Comparison of ENCODE assay signal across 38 cellular contexts in genomic region chr7:128040205-128040604, GRCh38. TPM values are rescaled to one million over a fixed set of nuclear protein-coding genes. Genes with fewer than 3 reads are reported as not detected.
"Had no signal": no experiment of that assay in that cellular context is flagged by ENCODE, and none has a peak within 500 bp of the region (broad histone marks: within the 10 kb centered on the region; RNA-seq: fewer than 3 reads in every experiment).

No MANE protein-coding gene starts in this region.

- H3K4me3 Mint-ChIP-seq: activated naive CD4-positive, alpha-beta T cell treated with anti-CD3 and anti-CD28 coated beads for 36 hours; activated naive CD4-positive, alpha-beta T cell treated with anti-CD3 and anti-CD28 coated beads, Interleukin-2, amount 10 ng/mL, durations not matched to agents 7 days and 5 days; activated naive CD4-positive, alpha-beta T cell treated with anti-CD3 and anti-CD28 coated beads, Interleukin-2, amount 50 U/mL, for 24 hours; activated naive CD8-positive, alpha-beta T cell; activated naive CD8-positive, alpha-beta T cell treated with anti-CD3 and anti-CD28 coated beads for 36 hours; activated naive CD8-positive, alpha-beta T cell treated with anti-CD3 and anti-CD28 coated beads, Interleukin-2, amount 10 ng/mL, durations not matched to agents 7 days and 5 days; activated naive CD8-positive, alpha-beta T cell treated with anti-CD3 and anti-CD28 coated beads, Interleukin-2, amount 50 U/mL, for 24 hours; activated T-cell treated with anti-CD3 and anti-CD28 coated beads, Interleukin-2, amount 50 U/mL, for 24 hours; activated T-cell treated with anti-CD3 and anti-CD28 coated beads, Interleukin-2, amount 50 U/mL, for 4 hours; activated T-cell treated with anti-CD3 and anti-CD28 coated beads, Interleukin-2, amount 50 U/mL, for 72 hours; activated T-helper 1 cell treated with anti-CD3 and anti-CD28 coated beads, Interleukin-12 subunit alpha, Interleukin-12 subunit beta, Interleukin-2, Interleukin-4 antibody, amounts not matched to agents 30 ng/mL and 10 ng/mL and 1 ng/mL, durations not matched to agents 14 hours and 24 hours and 36 hours; activated T-helper 17 cell treated with anti-CD3 and anti-CD28 coated beads, Interleukin-2, amount 50 U/mL, for 72 hours; central memory CD8-positive, alpha-beta T cell had no signal

- H3K36me3 ChIP-seq: adrenal gland, ascending aorta, breast epithelium, cardiac muscle cell had no signal

- H3K9me3 Mint-ChIP-seq: activated naive CD4-positive, alpha-beta T cell treated with anti-CD3 and anti-CD28 coated beads for 36 hours; activated naive CD4-positive, alpha-beta T cell treated with anti-CD3 and anti-CD28 coated beads, Interleukin-2, amount 10 ng/mL, durations not matched to agents 7 days and 5 days; activated naive CD4-positive, alpha-beta T cell treated with anti-CD3 and anti-CD28 coated beads, Interleukin-2, amount 50 U/mL, for 24 hours; activated naive CD4-positive, alpha-beta T cell treated with anti-CD3 and anti-CD28 coated beads, Interleukin-2, amount 50 U/mL, for 72 hours; activated naive CD8-positive, alpha-beta T cell treated with anti-CD3 and anti-CD28 coated beads for 36 hours; activated naive CD8-positive, alpha-beta T cell treated with anti-CD3 and anti-CD28 coated beads, Interleukin-2, amount 10 ng/mL, durations not matched to agents 7 days and 5 days; activated naive CD8-positive, alpha-beta T cell treated with anti-CD3 and anti-CD28 coated beads, Interleukin-2, amount 50 U/mL, for 24 hours; activated T-cell treated with anti-CD3 and anti-CD28 coated beads, Interleukin-2, amount 50 U/mL, for 24 hours; activated T-cell treated with anti-CD3 and anti-CD28 coated beads, Interleukin-2, amount 50 U/mL, for 4 hours; activated T-cell treated with anti-CD3 and anti-CD28 coated beads, Interleukin-2, amount 50 U/mL, for 72 hours; activated T-helper 1 cell treated with anti-CD3 and anti-CD28 coated beads, Interleukin-12 subunit alpha, Interleukin-12 subunit beta, Interleukin-2, Interleukin-4 antibody, amounts not matched to agents 30 ng/mL and 10 ng/mL and 1 ng/mL, durations not matched to agents 14 hours and 24 hours and 36 hours; activated T-helper 17 cell treated with anti-CD3 and anti-CD28 coated beads, Interleukin-2, amount 50 U/mL, for 72 hours; activated T-helper 2 cell treated with anti-CD3 and anti-CD28 coated beads, Interferon-gamma antibody, Interleukin-2, Interleukin-4, amounts not matched to agents 10 μg/mL and 5 μg/mL and 100 μg/mL, durations not matched to agents 14 hours and 24 hours and 36 hours; brain; central memory CD8-positive, alpha-beta T cell had no signal

- H3K4me1 ChIP-seq: ascending aorta, breast epithelium had no signal

- H3K27me3 Mint-ChIP-seq: activated naive CD4-positive, alpha-beta T cell treated with anti-CD3 and anti-CD28 coated beads, Interleukin-2, amount 10 ng/mL, durations not matched to agents 7 days and 5 days; activated naive CD4-positive, alpha-beta T cell treated with anti-CD3 and anti-CD28 coated beads, Interleukin-2, amount 50 U/mL, for 24 hours; activated naive CD8-positive, alpha-beta T cell; activated naive CD8-positive, alpha-beta T cell treated with anti-CD3 and anti-CD28 coated beads for 36 hours; activated naive CD8-positive, alpha-beta T cell treated with anti-CD3 and anti-CD28 coated beads, Interleukin-2, amount 10 ng/mL, durations not matched to agents 7 days and 5 days; activated naive CD8-positive, alpha-beta T cell treated with anti-CD3 and anti-CD28 coated beads, Interleukin-2, amount 50 U/mL, for 24 hours; activated T-cell treated with anti-CD3 and anti-CD28 coated beads, Interleukin-2, amount 50 U/mL, for 24 hours; activated T-helper 17 cell treated with anti-CD3 and anti-CD28 coated beads, Interleukin-2, amount 50 U/mL, for 72 hours; central memory CD8-positive, alpha-beta T cell had no signal

- H3K27ac Mint-ChIP-seq: activated naive CD4-positive, alpha-beta T cell treated with anti-CD3 and anti-CD28 coated beads for 36 hours; activated naive CD4-positive, alpha-beta T cell treated with anti-CD3 and anti-CD28 coated beads, Interleukin-2, amount 10 ng/mL, durations not matched to agents 7 days and 5 days; activated naive CD4-positive, alpha-beta T cell treated with anti-CD3 and anti-CD28 coated beads, Interleukin-2, amount 50 U/mL, for 24 hours; activated naive CD4-positive, alpha-beta T cell treated with anti-CD3 and anti-CD28 coated beads, Interleukin-2, amount 50 U/mL, for 72 hours; activated naive CD8-positive, alpha-beta T cell; activated naive CD8-positive, alpha-beta T cell treated with anti-CD3 and anti-CD28 coated beads for 36 hours; activated naive CD8-positive, alpha-beta T cell treated with anti-CD3 and anti-CD28 coated beads, Interleukin-2, amount 10 ng/mL, durations not matched to agents 7 days and 5 days; activated naive CD8-positive, alpha-beta T cell treated with anti-CD3 and anti-CD28 coated beads, Interleukin-2, amount 50 U/mL, for 24 hours; activated T-cell treated with anti-CD3 and anti-CD28 coated beads, Interleukin-2, amount 50 U/mL, for 24 hours; activated T-cell treated with anti-CD3 and anti-CD28 coated beads, Interleukin-2, amount 50 U/mL, for 72 hours; activated T-helper 1 cell treated with anti-CD3 and anti-CD28 coated beads, Interleukin-12 subunit alpha, Interleukin-12 subunit beta, Interleukin-2, Interleukin-4 antibody, amounts not matched to agents 30 ng/mL and 10 ng/mL and 1 ng/mL, durations not matched to agents 14 hours and 24 hours and 36 hours; activated T-helper 17 cell treated with anti-CD3 and anti-CD28 coated beads, Interleukin-2, amount 50 U/mL, for 72 hours; activated T-helper 2 cell treated with anti-CD3 and anti-CD28 coated beads, Interferon-gamma antibody, Interleukin-2, Interleukin-4, amounts not matched to agents 10 μg/mL and 5 μg/mL and 100 μg/mL, durations not matched to agents 14 hours and 24 hours and 36 hours had no signal

- DNase-seq: activated effector memory CD4-positive, alpha-beta T cell treated with anti-CD3 and anti-CD28 coated beads, Interleukin-2, amount 50 U/mL, for 16 hours; activated effector memory CD4-positive, alpha-beta T cell treated with Interleukin-2 at 50 U/mL for 16 hours; activated gamma-delta T cell; activated gamma-delta T cell treated with Interleukin-2 at 50 U/mL for 16 hours; activated naive CD4-positive, alpha-beta T cell; activated naive CD4-positive, alpha-beta T cell treated with anti-CD3 and anti-CD28 coated beads for 36 hours; activated naive CD4-positive, alpha-beta T cell treated with anti-CD3 and anti-CD28 coated beads, Interleukin-2, amount 10 ng/mL, durations not matched to agents 7 days and 5 days; activated naive CD4-positive, alpha-beta T cell treated with anti-CD3 and anti-CD28 coated beads, Interleukin-2, amount 50 U/mL, for 16 hours; activated naive CD4-positive, alpha-beta T cell treated with Interleukin-2 at 50 U/mL for 16 hours; activated naive CD8-positive, alpha-beta T cell treated with anti-CD3 and anti-CD28 coated beads for 36 hours; activated naive CD8-positive, alpha-beta T cell treated with anti-CD3 and anti-CD28 coated beads, Interleukin-2, amount 10 ng/mL, durations not matched to agents 7 days and 5 days; activated naive CD8-positive, alpha-beta T cell treated with anti-CD3 and anti-CD28 coated beads, Interleukin-2, amount 50 U/mL, for 24 hours; activated T-cell treated with anti-CD3 and anti-CD28 coated beads, Interleukin-2, amount 50 U/mL, for 1 hour; activated T-cell treated with anti-CD3 and anti-CD28 coated beads, Interleukin-2, amount 50 U/mL, for 24 hours; activated T-cell treated with anti-CD3 and anti-CD28 coated beads, Interleukin-2, amount 50 U/mL, for 4 hours; activated T-cell treated with anti-CD3 and anti-CD28 coated beads, Interleukin-2, amount 50 U/mL, for 48 hours; activated T-cell treated with anti-CD3 and anti-CD28 coated beads, Interleukin-2, amount 50 U/mL, for 72 hours; adrenal gland; amniotic stem cell; amygdala; anterior cingulate cortex; aorta; body of pancreas; brain microvascular endothelial cell; caudate nucleus; central memory CD4-positive, alpha-beta T cell; cerebellar nuclear complex had no signal

- ATAC-seq: activated naive CD4-positive, alpha-beta T cell treated with anti-CD3 and anti-CD28 coated beads, Interleukin-2, amount 50 U/mL, for 72 hours; activated naive CD8-positive, alpha-beta T cell treated with anti-CD3 and anti-CD28 coated beads, Interleukin-2, amount 50 U/mL, for 24 hours; activated T-cell treated with anti-CD3 and anti-CD28 coated beads, Interleukin-2, amount 50 U/mL, for 4 hours; activated T-cell treated with anti-CD3 and anti-CD28 coated beads, Interleukin-2, amount 50 U/mL, for 72 hours; activated T-helper 17 cell treated with anti-CD3 and anti-CD28 coated beads, Interleukin-2, amount 50 U/mL, for 72 hours; body of pancreas had no signal

- H3K36me3 Mint-ChIP-seq: brain had no signal

- H3K9me3 ChIP-seq: adrenal gland, ascending aorta, body of pancreas, breast epithelium had no signal

- H3K27ac ChIP-seq: adrenal gland, ascending aorta, body of pancreas, brain microvascular endothelial cell, breast epithelium, cardiac muscle cell had no signal

- H3K4me3 ChIP-seq: adrenal gland, ascending aorta, body of pancreas, breast epithelium, cardiac muscle cell had no signal

RNA-seq across cellular contexts. Expression of gene LRRC4, which starts 9.0 kb away (rescaled TPM):
- total RNA-seq: activated naive CD8-positive, alpha-beta T cell treated with anti-CD3 and anti-CD28 coated beads for 36 hours had no signal
